12 cellular contexts compared by ENCODE assay signal in the genomic region with DNA sequence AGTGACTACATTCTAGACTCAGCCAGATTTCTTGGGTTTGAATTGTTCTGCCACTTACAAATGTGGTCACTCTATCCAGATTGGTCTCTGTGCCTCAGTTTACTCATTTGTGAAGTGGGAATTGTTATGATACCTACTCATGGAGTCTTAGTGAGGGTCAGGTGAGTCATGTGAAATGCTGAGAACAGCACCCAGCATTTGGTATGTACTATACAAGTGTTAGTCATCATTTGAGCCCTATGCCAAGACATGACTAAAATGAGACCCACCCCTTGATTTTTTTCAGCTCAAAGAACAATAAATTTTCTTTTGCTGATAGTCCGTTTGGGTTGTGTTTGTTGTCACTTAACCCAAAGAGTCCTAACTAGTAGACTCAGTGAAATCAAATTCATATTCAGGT.
DNase-seq lines count a peak whose midpoint lies in the region; ATAC-seq and TF ChIP-seq lines count a peak whose summit lies in the region.
"Had no signal": no experiment of that assay in that cellular context is flagged by ENCODE, and none has a peak within 500 bp of the region (broad histone marks: within the 10 kb centered on the region; RNA-seq: fewer than 3 reads in every experiment).

No MANE protein-coding gene starts in this region.

- no peaks in the 10 kb centered on the region for H3K27me3 ChIP-seq in foreskin keratinocyte
- H3K27me3 ChIP-seq: BLaER1, cardiac muscle cell, heart right ventricle had no signal

- intact Hi-C loops in head of caudate nucleus (cut with DNase I) = no loop called here

- TF ChIP-seq CTCF in VCaP (conservative IDR thresholded peaks at IDR 0.05) (no peak), foreskin keratinocyte (conservative IDR thresholded peaks at IDR 0.05) (no peak)

- DNase-seq in 8988T = peak; percentile 37
- DNase-seq in HCEC 1CT = peak; percentile 76
- peak; percentile 79 to 91 for DNase-seq in foreskin keratinocyte
- no peak for DNase-seq in head of caudate nucleus
- DNase-seq: heart right ventricle, NCI-H524 had no signal

- H3K4me1 ChIP-seq in foreskin keratinocyte = peaks cover 28% of the 10 kb centered on the region
- H3K4me1 ChIP-seq: BLaER1 had no signal

- ATAC-seq in foreskin keratinocyte (peak; percentile 69), HG02970 (IDR thresholded peaks at IDR 0.05; ENCODE audit: low FRiP score, unreplicated experiment) (no peak), HG03139 (IDR thresholded peaks at IDR 0.05; ENCODE audit: unreplicated experiment) (no peak), GM18498 (IDR thresholded peaks at IDR 0.05; ENCODE audit: unreplicated experiment) (no peak)

- H3K27ac ChIP-seq in VCaP (peak overlapping the region; percentile 84; the same call in 1 of the 2 replicates), foreskin keratinocyte (peak overlapping the region; percentile 65)
- H3K27ac ChIP-seq: BLaER1, cardiac muscle cell, heart right ventricle had no signal

Comparison
In these comparisons a context has a peak if more than half of its experiments do, and no peak if none do; other contexts are left out.
1. DNase-seq: peak in 8988T (single experiment), HCEC 1CT (single experiment) and foreskin keratinocyte (2 of 2); none in head of caudate nucleus (0 of 42).